ENCODE assay signal across 7 cellular contexts in the genomic region with DNA sequence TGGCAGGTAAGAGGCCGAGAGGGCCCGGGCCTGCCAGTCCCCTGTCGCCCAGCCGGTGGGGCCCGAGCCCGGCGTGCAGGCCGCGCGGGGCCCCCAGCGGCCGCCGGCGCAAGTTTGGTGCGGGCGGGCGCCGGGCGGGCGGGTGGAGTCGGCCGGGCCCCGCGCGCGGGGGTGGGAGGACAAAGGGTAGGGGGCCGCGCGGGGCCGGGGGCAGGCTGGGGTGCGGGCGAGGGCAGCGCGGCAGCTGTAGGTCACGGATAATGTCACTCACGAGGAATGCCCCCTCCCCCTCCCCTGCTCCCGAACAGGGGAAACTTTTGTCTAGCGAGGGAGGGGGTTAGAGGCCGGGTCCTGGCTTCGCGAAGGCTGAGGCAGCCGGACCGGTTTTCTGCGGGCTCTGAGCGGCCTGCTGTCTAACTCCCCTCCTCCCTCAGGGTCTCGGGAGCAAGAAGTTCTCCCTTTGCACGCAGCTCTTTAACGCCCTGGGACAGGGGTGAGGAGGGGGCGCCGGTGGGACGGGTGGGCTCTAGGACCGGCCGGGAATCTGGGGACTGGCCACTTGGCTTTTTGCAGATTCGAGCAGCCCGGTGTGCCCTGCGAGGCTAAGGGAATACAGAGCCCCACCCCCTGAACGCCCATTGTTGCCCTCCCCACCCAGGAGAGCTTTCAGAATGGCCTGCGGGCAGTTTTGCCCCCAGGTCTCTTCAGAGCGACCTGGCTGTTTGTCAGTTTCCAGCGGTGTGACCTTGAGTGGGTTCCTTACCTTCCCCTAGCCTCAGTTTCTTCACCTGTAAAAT. TPM values are rescaled to one million over a fixed set of nuclear protein-coding genes. Genes with fewer than 3 reads are reported as not detected.
DNase-seq lines count a peak whose midpoint lies in the region; ATAC-seq and TF ChIP-seq lines count a peak whose summit lies in the region.

No MANE protein-coding gene starts in this region.

- peak overlapping the region; percentile 90 to 97 (median 96) for H3K27ac Mint-ChIP-seq in IgD-negative memory B cell
- peak overlapping the region; percentile 44 for H3K27ac Mint-ChIP-seq in central memory CD8-positive, alpha-beta T cell (ENCODE audit: low read depth)

- H3K27me3 ChIP-seq in WERI-Rb-1 (ENCODE audit: insufficient read depth, low read depth, severe bottlenecking) (no peaks in the 10 kb centered on the region), kidney epithelial cell (ENCODE audit: control insufficient read depth, insufficient read depth, low read length) (no peaks in the 10 kb centered on the region)

- no peaks in the 10 kb centered on the region for H3K27me3 Mint-ChIP-seq in IgD-negative memory B cell
- peaks cover 21% of the 10 kb centered on the region for H3K27me3 Mint-ChIP-seq in central memory CD8-positive, alpha-beta T cell

- H3K36me3 ChIP-seq in WERI-Rb-1 (peaks cover 22% of the 10 kb centered on the region), kidney epithelial cell (ENCODE audit: control insufficient read depth, insufficient read depth, low read length) (no peaks in the 10 kb centered on the region)

- TF ChIP-seq CTCF in GM10266 (IDR thresholded peaks at IDR 0.05; ENCODE audit: control insufficient read depth, insufficient read depth, low read depth, missing control alignments), result no peak
- no peak for TF ChIP-seq CTCF in WERI-Rb-1 (IDR thresholded peaks at IDR 0.05; ENCODE audit: low read depth, low read length)
- TF ChIP-seq CTCF in kidney epithelial cell (IDR thresholded peaks at IDR 0.05; ENCODE audit: insufficient read depth, low read length, poor library complexity, severe bottlenecking), result no peak

- peaks cover 42 to 46% (median 45%) of the 10 kb centered on the region in 3 donors for H3K4me1 Mint-ChIP-seq in IgD-negative memory B cell
- H3K4me1 Mint-ChIP-seq in central memory CD8-positive, alpha-beta T cell, result no peaks in the 10 kb centered on the region

- H3K9me3 ChIP-seq in WERI-Rb-1 (ENCODE audit: severe bottlenecking), result no peaks in the 10 kb centered on the region

- peak overlapping the region; percentile 75 for H3K4me3 ChIP-seq in WERI-Rb-1 (ENCODE audit: low read depth, low read length)
- peak overlapping the region; percentile 92 for H3K4me3 ChIP-seq in kidney epithelial cell (ENCODE audit: low read depth, low read length)

- no peaks in the 10 kb centered on the region for H3K9me3 Mint-ChIP-seq in IgD-negative memory B cell
- H3K9me3 Mint-ChIP-seq in central memory CD8-positive, alpha-beta T cell, result no peaks in the 10 kb centered on the region

- no peaks in the 10 kb centered on the region for H3K36me3 Mint-ChIP-seq in IgD-negative memory B cell
- H3K36me3 Mint-ChIP-seq in central memory CD8-positive, alpha-beta T cell (ENCODE audit: insufficient read depth), result peaks cover 17% of the 10 kb centered on the region

- peak overlapping the region; percentile 98 for H3K27ac ChIP-seq in WERI-Rb-1

- peak overlapping the region; percentile 80 to 95 (median 90) for H3K4me3 Mint-ChIP-seq in IgD-negative memory B cell
- peak overlapping the region; percentile 66 for H3K4me3 Mint-ChIP-seq in central memory CD8-positive, alpha-beta T cell

- ATAC-seq in central memory CD8-positive, alpha-beta T cell (replicated peaks; ENCODE audit: extremely low read depth, poor library complexity, severe bottlenecking), result peak; percentile 31
- ATAC-seq in HG03521 (IDR thresholded peaks at IDR 0.05; ENCODE audit: unreplicated experiment), result no peak

- DNase-seq in GM10266 (ENCODE audit: extremely low spot score) (peak; percentile 75), WERI-Rb-1 (peak; percentile 76), kidney epithelial cell (ENCODE audit: low read depth) (no peak)
- peak; percentile 40 to 46 for DNase-seq in central memory CD8-positive, alpha-beta T cell (ENCODE audit: low spot score in 2 of 2)
- DNase-seq in stimulated activated CD4-positive, alpha-beta T cell treated with anti-CD3 and anti-CD28 coated beads, Interleukin-15, amount 100 ng/mL, for 24 hours, result peak; percentile 49

RNA-seq across cellular contexts. Expression of gene NDST1, which starts 21.3 kb away (rescaled TPM):
- 3.1 TPM for polyA plus RNA-seq in IgD-negative memory B cell
- 155 and 192 TPM in 2 replicates for total RNA-seq in kidney epithelial cell

RNA-seq across cellular contexts. Expression of gene RPS14, which starts 37.1 kb away (rescaled TPM):
- 7,694 TPM for polyA plus RNA-seq in IgD-negative memory B cell
- total RNA-seq in kidney epithelial cell, result 3,131 and 3,855 TPM in 2 replicates
